Comparison of ENCODE assay signal across 8 cellular contexts in genomic region chr1:201385299-201385891, GRCh38. TPM values are rescaled to one million over a fixed set of nuclear protein-coding genes. Genes with fewer than 3 reads are reported as not detected.
A peak's percentile ranks its signal among the peaks of the same experiment; 100 is the strongest.
DNase-seq lines count a peak whose midpoint lies in the region; ATAC-seq and TF ChIP-seq lines count a peak whose summit lies in the region.

No MANE protein-coding gene starts in this region.

- H3K9me3 Mint-ChIP-seq in glutamatergic neuron (ENCODE audit: unreplicated experiment): peaks cover 4% of the 10 kb centered on the region

- no peak overlapping the region for H3K27ac Mint-ChIP-seq in glutamatergic neuron (ENCODE audit: unreplicated experiment)

- H3K4me1 Mint-ChIP-seq in glutamatergic neuron (ENCODE audit: low read depth, unreplicated experiment): peaks cover 7% of the 10 kb centered on the region

- no peak overlapping the region for H3K4me3 Mint-ChIP-seq in glutamatergic neuron (ENCODE audit: unreplicated experiment)

- peaks cover 4% of the 10 kb centered on the region for H3K27me3 Mint-ChIP-seq in glutamatergic neuron (ENCODE audit: unreplicated experiment)

- DNase-seq in A172 (ENCODE audit: low spot score): peak; percentile 52
- DNase-seq in NCI-H526 (lab: John Stamatoyannopoulos, UW): peak; percentile 51 to 79
- peak; percentile 45 for DNase-seq in activated T-cell treated with anti-CD3 and anti-CD28 coated beads for 48 hours (ENCODE audit: low read depth)
- DNase-seq in glutamatergic neuron: peak; percentile 74
- no peak for DNase-seq in retinal pigment epithelial cell (ENCODE audit: low read depth)
- DNase-seq in KG1 (lab: John Stamatoyannopoulos, UW): no peak

- peak; percentile 67 for ATAC-seq in HG02973 (IDR thresholded peaks at IDR 0.05; ENCODE audit: unreplicated experiment)

- TF ChIP-seq CTCF in GM12874 (IDR thresholded peaks at IDR 0.05; ENCODE audit: insufficient read depth, low read depth, low read length) (peak; percentile 97), glutamatergic neuron (IDR thresholded peaks at IDR 0.05; ENCODE audit: partially characterized antibody, unreplicated experiment) (peak; percentile 79), retinal pigment epithelial cell (conservative IDR thresholded peaks at IDR 0.05; ENCODE audit: low read depth, low read length) (peak; percentile 97)

- H3K36me3 Mint-ChIP-seq in glutamatergic neuron (ENCODE audit: unreplicated experiment): no peaks in the 10 kb centered on the region

- H3K4me3 ChIP-seq in retinal pigment epithelial cell (ENCODE audit: low read length): no peak overlapping the region

RNA-seq across cellular contexts. Expression of gene TNNT2, which starts 7.9 kb away (rescaled TPM):
- 0.45 and 2.9 TPM in 2 replicates for total RNA-seq in A172 (2014; rRNA removed; shearing (Covaris generic))
- total RNA-seq in glutamatergic neuron (ENCODE audit: unreplicated experiment): not detected

RNA-seq across cellular contexts. Expression of gene LAD1, which starts 13.7 kb away (rescaled TPM):
- total RNA-seq in A172 (2014; rRNA removed; shearing (Covaris generic)): 0.67 TPM in 1 of 2 replicates, not detected in the other
- 0.25 TPM for total RNA-seq in glutamatergic neuron (ENCODE audit: unreplicated experiment)

RNA-seq across cellular contexts. Expression of gene TNNI1, which starts 36.1 kb away (rescaled TPM):
- not detected in 2 replicates for total RNA-seq in A172 (2014; rRNA removed; shearing (Covaris generic))
- 4.1 TPM for total RNA-seq in glutamatergic neuron (ENCODE audit: unreplicated experiment)

Comparison
In these comparisons a context has a peak if more than half of its experiments do, and no peak if none do; other contexts are left out.
1. DNase-seq: peak in A172 (single experiment), NCI-H526 (2 of 2), activated T-cell treated with anti-CD3 and anti-CD28 coated beads for 48 hours (single experiment) and glutamatergic neuron (single experiment); none in retinal pigment epithelial cell (single experiment) and KG1 (single experiment).
2. Peak in every context shown above with its lines, with median percentiles within 50 percentile points of each other: CTCF ChIP-seq.